In the genomic region with DNA sequence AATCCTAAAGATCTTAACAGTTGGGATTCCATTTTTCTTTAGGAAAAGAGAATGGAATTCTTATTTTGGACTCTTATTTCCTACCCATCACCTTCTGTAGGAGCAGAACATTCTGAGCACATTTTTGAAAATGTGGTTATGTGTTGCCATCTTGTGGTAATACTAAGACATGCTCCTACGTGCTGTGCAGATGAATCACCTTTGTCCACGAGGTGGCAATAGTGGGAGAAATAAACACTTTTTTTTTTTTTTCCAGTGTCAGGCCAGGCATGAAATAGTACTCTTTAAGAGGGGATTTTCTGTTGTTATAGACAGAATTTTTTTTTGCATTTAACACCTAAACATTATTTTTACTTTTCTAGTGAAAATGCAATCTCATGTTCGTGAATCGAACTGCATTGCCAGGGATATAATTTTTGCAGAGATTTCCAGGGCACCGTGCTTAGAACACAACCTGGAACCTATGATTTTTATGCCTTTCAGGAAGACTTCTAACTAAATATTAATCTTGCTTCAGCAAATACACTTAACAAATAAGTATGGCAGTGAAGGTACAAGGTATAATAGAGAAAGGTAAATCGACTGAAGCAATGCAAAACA, we compare ENCODE assay signal across 9 cellular contexts.
DNase-seq lines count a peak whose midpoint lies in the region; ATAC-seq and TF ChIP-seq lines count a peak whose summit lies in the region.
"Had no signal": no experiment of that assay in that cellular context is flagged by ENCODE, and none has a peak within 500 bp of the region (broad histone marks: within the 10 kb centered on the region; RNA-seq: fewer than 3 reads in every experiment).

No MANE protein-coding gene starts in this region.

- no peaks in the 10 kb centered on the region for H3K9me3 ChIP-seq in SK-N-MC (ENCODE audit: low read depth, low read length)
- H3K9me3 ChIP-seq in adipocyte (ENCODE audit: control insufficient read depth, low read length), result no peaks in the 10 kb centered on the region
- H3K9me3 ChIP-seq in left ventricle myocardium inferior (replicated peaks), result no peaks in the 10 kb centered on the region
- H3K9me3 ChIP-seq: BLaER1 treated with 17β-estradiol and CSF1 and Interleukin-3, amounts not matched to agents 10 nM and 100 nM had no signal

- no peaks in the 10 kb centered on the region for H3K27me3 ChIP-seq in adipocyte (replicated peaks; ENCODE audit: control insufficient read depth, insufficient read depth, low read length)
- no peaks in the 10 kb centered on the region for H3K27me3 ChIP-seq in left ventricle myocardium inferior (ENCODE audit: low read depth)
- H3K27me3 ChIP-seq: BLaER1 treated with 17β-estradiol and CSF1 and Interleukin-3, amounts not matched to agents 10 nM and 100 nM had no signal

- DNase-seq in SIG-M5 treated with dmso at 0.1 percent for 504 hours (lab: John Stamatoyannopoulos, UW; ENCODE audit: unreplicated experiment) (peak; percentile 83), SIG-M5 (lab: John Stamatoyannopoulos, UW) (no peak), NCI-H1048 (lab: John Stamatoyannopoulos, UW) (peak; percentile 53), SK-N-MC (ENCODE audit: low read depth, low spot score) (peak; percentile 91), adipocyte (ENCODE audit: low read depth) (peak; percentile 95), left ventricle myocardium inferior (peak; percentile 20), sciatic nerve (ENCODE audit: low spot score) (peak; percentile 70)

- intact Hi-C loops in left ventricle myocardium inferior (cut with micrococcal nuclease) (no loop called here), sciatic nerve (cut with DNase I) (no loop called here)

- H3K4me3 ChIP-seq in SK-N-MC, result no peak overlapping the region
- no peak overlapping the region for H3K4me3 ChIP-seq in adipocyte (ENCODE audit: low read length)
- H3K4me3 ChIP-seq in left ventricle myocardium inferior, result no peak overlapping the region
- H3K4me3 ChIP-seq: BLaER1 treated with 17β-estradiol and CSF1 and Interleukin-3, amounts not matched to agents 10 nM and 100 nM had no signal

- ATAC-seq in HG02642 (IDR thresholded peaks at IDR 0.05; ENCODE audit: poor library complexity, unreplicated experiment), result peak; percentile 92
- ATAC-seq in sciatic nerve, result peak; percentile 83

- H3K4me1 ChIP-seq in adipocyte (ENCODE audit: control insufficient read depth, insufficient read depth, low read length) (peaks cover 1% of the 10 kb centered on the region), left ventricle myocardium inferior (no peaks in the 10 kb centered on the region)
- H3K4me1 ChIP-seq: BLaER1 treated with 17β-estradiol and CSF1 and Interleukin-3, amounts not matched to agents 10 nM and 100 nM had no signal

- TF ChIP-seq CTCF in left ventricle myocardium inferior (IDR thresholded peaks at IDR 0.05; ENCODE audit: borderline replicate concordance), result peak; percentile 96

- H3K36me3 ChIP-seq in SK-N-MC (ENCODE audit: insufficient read depth, low read length), result no peaks in the 10 kb centered on the region
- no peaks in the 10 kb centered on the region for H3K36me3 ChIP-seq in adipocyte (ENCODE audit: control insufficient read depth, insufficient read depth, low read length, severe bottlenecking)
- no peaks in the 10 kb centered on the region for H3K36me3 ChIP-seq in left ventricle myocardium inferior
- H3K36me3 ChIP-seq: BLaER1 treated with 17β-estradiol and CSF1 and Interleukin-3, amounts not matched to agents 10 nM and 100 nM had no signal

- H3K27ac ChIP-seq in SK-N-MC, result peak overlapping the region; percentile 76
- H3K27ac ChIP-seq in left ventricle myocardium inferior (replicated peaks), result no peak overlapping the region
- H3K27ac ChIP-seq: BLaER1 treated with 17β-estradiol and CSF1 and Interleukin-3, amounts not matched to agents 10 nM and 100 nM had no signal

- H3K9ac ChIP-seq in SK-N-MC (ENCODE audit: insufficient read length) (no peak overlapping the region), adipocyte (ENCODE audit: low read length) (no peak overlapping the region)
- H3K9ac ChIP-seq: BLaER1 treated with 17β-estradiol and CSF1 and Interleukin-3, amounts not matched to agents 10 nM and 100 nM had no signal
